ENCODE assay signal across 8 cellular contexts in genomic region chr17:4806420-4806769, GRCh38. TPM values are rescaled to one million over a fixed set of nuclear protein-coding genes. Genes with fewer than 3 reads are reported as not detected.
A peak's percentile ranks its signal among the peaks of the same experiment; 100 is the strongest.
DNase-seq lines count a peak whose midpoint lies in the region; ATAC-seq and TF ChIP-seq lines count a peak whose summit lies in the region.

No MANE protein-coding gene starts in this region.

- H3K9me3 ChIP-seq in BLaER1, result no peaks in the 10 kb centered on the region
- H3K9me3 ChIP-seq in body of pancreas, result no peaks in the 10 kb centered on the region
- H3K9me3 ChIP-seq in mesodermal cell (ENCODE audit: control insufficient read depth, low read length), result no peaks in the 10 kb centered on the region
- no peaks in the 10 kb centered on the region for H3K9me3 ChIP-seq in adrenal gland (replicated peaks in 1 of 3)

- 2 to 3% methylated on average over 6 to 14 of the region's 14 CpGs for WGBS in body of pancreas, 2 donors
- 0 to 3% methylated on average over 7 to 8 of the region's 14 CpGs for WGBS in mesodermal cell (ENCODE audit: insufficient coverage in 2 of 2), 2 experiments
- 3 to 20% (median 5%) methylated on average over 6 to 14 of the region's 14 CpGs for WGBS in adrenal gland, 4 donors

- H3K4me2 ChIP-seq in BLaER1, result peak overlapping the region; percentile 95

- peaks cover 12% of the 10 kb centered on the region; the same call in 1 of the 2 replicates for H3K4me1 Mint-ChIP-seq in HFFc6 (ENCODE audit: low read depth)

- H3K4me3 ChIP-seq in BLaER1 (peak overlapping the region; percentile 83), body of pancreas (peak overlapping the region in 1 of 2 donors; percentile 78), mesodermal cell (ENCODE audit: extremely low read depth, insufficient read depth, low read length, poor library complexity, severe bottlenecking) (peak overlapping the region; percentile 68), adrenal gland (peak overlapping the region in 2 of 4 donors; percentile 52 to 70)

- peak overlapping the region; percentile 49; the same call in 1 of the 2 replicates for H3K27ac ChIP-seq in BLaER1
- peak overlapping the region in 3 of 4 donors; percentile 1 to 84 (median 78) for H3K27ac ChIP-seq in body of pancreas
- H3K27ac ChIP-seq in mesodermal cell (ENCODE audit: low read depth, low read length, severe bottlenecking), result no peak overlapping the region
- H3K27ac ChIP-seq in adrenal gland, result peak overlapping the region in 1 of 5 donors; percentile 79

- ATAC-seq in body of pancreas (peak; percentile 10), GM19035 (IDR thresholded peaks at IDR 0.05; ENCODE audit: unreplicated experiment) (no peak)

- intact Hi-C loops in body of pancreas (cut with DNase I) (no loop called here), adrenal gland (cut with DNase I) (loop anchor here in 1 of 2 donors (5.0 kb wide), 1 partner anchor 76 kb away; no protein-coding TSS in a partner anchor), posterior cingulate gyrus (cut with DNase I) (no loop called here)

- H3K36me3 ChIP-seq in BLaER1, result peaks cover 10% of the 10 kb centered on the region; the same call in 1 of the 2 replicates
- H3K36me3 ChIP-seq in body of pancreas (replicated peaks in 1 of 2; ENCODE audit: insufficient read depth in 1 of 2, low read depth in 2 of 2), result peaks cover 0 to 2% of the 10 kb centered on the region in 2 donors
- peaks cover 28% of the 10 kb centered on the region for H3K36me3 ChIP-seq in mesodermal cell (ENCODE audit: control insufficient read depth, insufficient read depth, low read length)
- no peaks in the 10 kb centered on the region for H3K36me3 ChIP-seq in adrenal gland (replicated peaks in 1 of 2)

- H3K27ac Mint-ChIP-seq in HFFc6, result peak overlapping the region; percentile 5; the same call in 1 of the 2 replicates

- no peaks in the 10 kb centered on the region; the same call in 1 of the 2 replicates for H3K27me3 Mint-ChIP-seq in HFFc6 (ENCODE audit: insufficient read depth)

- no peaks in the 10 kb centered on the region for H3K9me3 Mint-ChIP-seq in HFFc6

- peaks cover 34% of the 10 kb centered on the region for H3K4me1 ChIP-seq in BLaER1
- peaks cover 20% of the 10 kb centered on the region for H3K4me1 ChIP-seq in body of pancreas
- peaks cover 4% of the 10 kb centered on the region for H3K4me1 ChIP-seq in mesodermal cell (ENCODE audit: control insufficient read depth, insufficient read depth, low read length, poor library complexity, severe bottlenecking)
- H3K4me1 ChIP-seq in adrenal gland (replicated peaks in 1 of 2), result peaks cover 11 to 19% of the 10 kb centered on the region in 2 donors

- H3K27me3 ChIP-seq in BLaER1, result no peaks in the 10 kb centered on the region
- H3K27me3 ChIP-seq in body of pancreas, result no peaks in the 10 kb centered on the region
- H3K27me3 ChIP-seq in adrenal gland, result no peaks in the 10 kb centered on the region

- DNase-seq in HFFc6, result no peak
- peak in 3 of 4 donors; percentile 6 to 25 (median 17) for DNase-seq in body of pancreas
- no peak for DNase-seq in adrenal gland
- no peak for DNase-seq in posterior cingulate gyrus
- no peak for DNase-seq in glomerular visceral epithelial cell (ENCODE audit: extremely low spot score)

- peak overlapping the region; percentile 82 for H3K9ac ChIP-seq in BLaER1

- peak overlapping the region; percentile 86 for H3K4me3 Mint-ChIP-seq in HFFc6

- TF ChIP-seq CTCF in HFFc6 (IDR thresholded peaks at IDR 0.05) (no peak), body of pancreas (IDR thresholded peaks at IDR 0.05) (no peak), adrenal gland (IDR thresholded peaks at IDR 0.05) (no peak)

- H3K36me3 Mint-ChIP-seq in HFFc6 (ENCODE audit: low read depth), result peaks cover 14% of the 10 kb centered on the region

- no peak for TF ChIP-seq POLR2A in body of pancreas (IDR thresholded peaks at IDR 0.05)
- no peak for TF ChIP-seq POLR2A in adrenal gland (IDR thresholded peaks at IDR 0.05)

- H4K20me1 ChIP-seq in BLaER1, result 0 out of 2 replicates have a peak, but pooled peaks cover 6% of the 10 kb centered on the region

RNA-seq across cellular contexts. Expression of gene PLD2, which starts 0.6 kb away (rescaled TPM):
- 10 to 100 TPM; 14.9 to 21.8 (median 19.4) TPM for total RNA-seq in HFFc6 (2021; fragmentation: NEBNext Ultra II Directional; extraction: Animal tissue kit (Norgen Biotek cat#: 25700))
- total RNA-seq in body of pancreas, result 10 to 100 TPM; 25.7 to 41.5 TPM
- 37.8 TPM for polyA plus RNA-seq in mesodermal cell (2013, experiment 1 of 2)
- 39.4 TPM for polyA plus RNA-seq in mesodermal cell (2013, experiment 2 of 2)
- total RNA-seq in adrenal gland, result 10 to 100 TPM in 7 of 8 donors, 1 to 10 TPM in 1; 5.9 to 27.1 (median 19.1) TPM
- 10 to 100 TPM in 2 of 3 donors, 1 to 10 TPM in 1; 4.1 to 34.8 (median 19.5) TPM for polyA plus RNA-seq in adrenal gland

RNA-seq across cellular contexts. Expression of gene PSMB6, which starts 10.4 kb away (rescaled TPM):
- total RNA-seq in HFFc6 (2021; fragmentation: NEBNext Ultra II Directional; extraction: Animal tissue kit (Norgen Biotek cat#: 25700)), result 100 to 1,000 TPM; 216 to 280 (median 237) TPM
- total RNA-seq in body of pancreas, result 10 to 100 TPM; 41.5 to 89.0 TPM
- polyA plus RNA-seq in mesodermal cell (2013, experiment 1 of 2), result 260 TPM
- polyA plus RNA-seq in mesodermal cell (2013, experiment 2 of 2), result 235 TPM
- 100 to 1,000 TPM; 112 to 260 (median 150) TPM for total RNA-seq in adrenal gland
- 100 to 1,000 TPM in 2 of 3 donors, 10 to 100 TPM in 1; 70.5 to 227 (median 138) TPM for polyA plus RNA-seq in adrenal gland

RNA-seq across cellular contexts. Expression of gene GLTPD2, which starts 17.6 kb away (rescaled TPM):
- total RNA-seq in HFFc6 (2021; fragmentation: NEBNext Ultra II Directional; extraction: Animal tissue kit (Norgen Biotek cat#: 25700)), result not detected
- total RNA-seq in body of pancreas (not detected), adrenal gland (not detected)
- polyA plus RNA-seq in mesodermal cell (2013, experiment 1 of 2), result not detected
- not detected for polyA plus RNA-seq in mesodermal cell (2013, experiment 2 of 2)
- not detected for polyA plus RNA-seq in adrenal gland

RNA-seq across cellular contexts. Expression of gene VMO1, which starts 20.2 kb away (rescaled TPM):
- under 1 TPM in 3 of 6 experiments, not detected in 3; 0.23 to 0.34 (median 0.31) TPM for total RNA-seq in HFFc6 (2021; fragmentation: NEBNext Ultra II Directional; extraction: Animal tissue kit (Norgen Biotek cat#: 25700))
- total RNA-seq in body of pancreas, result not detected
- 1.5 TPM for polyA plus RNA-seq in mesodermal cell (2013, experiment 1 of 2)
- polyA plus RNA-seq in mesodermal cell (2013, experiment 2 of 2), result not detected
- total RNA-seq in adrenal gland, result 1 to 10 TPM; 3.1 to 6.9 (median 4.3) TPM
- polyA plus RNA-seq in adrenal gland, result 1 to 10 TPM in 2 of 3 donors, not detected in 1; 5.1 to 9.6 TPM

Comparison
In these comparisons a context has a peak if more than half of its experiments do, and no peak if none do; other contexts are left out.
1. DNase-seq: peak in body of pancreas (3 of 4); none in HFFc6 (single experiment), adrenal gland (0 of 7), posterior cingulate gyrus (0 of 10) and glomerular visceral epithelial cell (single experiment).